In genomic region chr2:67234443-67234842, GRCh38 we compare ENCODE assay signal across 9 cellular contexts.
DNase-seq lines count a peak whose midpoint lies in the region; ATAC-seq and TF ChIP-seq lines count a peak whose summit lies in the region.
"Had no signal": no experiment of that assay in that cellular context is flagged by ENCODE, and none has a peak within 500 bp of the region (broad histone marks: within the 10 kb centered on the region; RNA-seq: fewer than 3 reads in every experiment).

No MANE protein-coding gene starts in this region.

- H3K36me3 Mint-ChIP-seq in HFFc6 (ENCODE audit: low read depth) (no peaks in the 10 kb centered on the region), WTC11 (no peaks in the 10 kb centered on the region)

- H3K27me3 Mint-ChIP-seq in HFFc6 (ENCODE audit: insufficient read depth): no peaks in the 10 kb centered on the region
- H3K27me3 Mint-ChIP-seq in WTC11 (ENCODE audit: low read depth): no peaks in the 10 kb centered on the region

- TF ChIP-seq CTCF in AG09319 (IDR thresholded peaks at IDR 0.05; ENCODE audit: low read depth, low read length) (peak; percentile 63), HFFc6 (IDR thresholded peaks at IDR 0.05) (peak; percentile 78), WTC11 (IDR thresholded peaks at IDR 0.05) (no peak), kidney epithelial cell (IDR thresholded peaks at IDR 0.05; ENCODE audit: insufficient read depth, low read length, poor library complexity, severe bottlenecking) (peak; percentile 46), OCI-LY7 (conservative IDR thresholded peaks at IDR 0.05; ENCODE audit: low read length) (no peak)

- no peaks in the 10 kb centered on the region for H3K9me3 ChIP-seq in OCI-LY7 (ENCODE audit: low read length)

- no peaks in the 10 kb centered on the region for H3K27me3 ChIP-seq in kidney epithelial cell (ENCODE audit: control insufficient read depth, insufficient read depth, low read length)

- no peak overlapping the region for H2AFZ ChIP-seq in OCI-LY7 (ENCODE audit: low read length)

- intact Hi-C loops in OCI-LY7 (cut with micrococcal nuclease; ENCODE audit: unreplicated experiment): no loop called here

- no peaks in the 10 kb centered on the region for H3K79me2 ChIP-seq in OCI-LY7 (ENCODE audit: insufficient read depth, low read depth, low read length)

- POLR2A ChIA-PET in WTC11 (lab: Charles Lee): interaction anchor here (0.5 kb wide), 1 partner anchor 721 kb away, joined by 3 read pairs; no protein-coding TSS in a partner anchor
- POLR2A ChIA-PET in OCI-LY7 (lab: Charles Lee): interaction anchor here (1.4 kb wide), 1 partner anchor 13 kb away, joined by 3 read pairs; no protein-coding TSS in a partner anchor

- no peak overlapping the region for H3K27ac ChIP-seq in OCI-LY7 (ENCODE audit: low read depth, low read length, poor library complexity, severe bottlenecking)

- H4K20me1 ChIP-seq in OCI-LY7 (ENCODE audit: insufficient read depth, low read length): no peaks in the 10 kb centered on the region

- H3K4me1 ChIP-seq in OCI-LY7 (ENCODE audit: insufficient read depth, low read length, poor library complexity, severe bottlenecking): no peaks in the 10 kb centered on the region

- ATAC-seq in WTC11 (peak; percentile 95), GM18858 (IDR thresholded peaks at IDR 0.05; ENCODE audit: unreplicated experiment) (no peak), GM21381 (IDR thresholded peaks at IDR 0.05; ENCODE audit: unreplicated experiment) (no peak)
- ATAC-seq: left colon had no signal

- H3K27ac Mint-ChIP-seq in HFFc6 (no peak overlapping the region), WTC11 (no peak overlapping the region)

- H3K4me2 ChIP-seq in OCI-LY7 (ENCODE audit: low read length): no peak overlapping the region

- DNase-seq in AG09319 (ENCODE audit: extremely low read depth, low read depth) (peak; percentile 16), HFFc6 (peak; percentile 70), WTC11 (ENCODE audit: low spot score) (no peak), kidney epithelial cell (ENCODE audit: low read depth) (no peak), OCI-LY7 (ENCODE audit: low spot score) (no peak)
- no peak for DNase-seq in stimulated activated CD4-positive, alpha-beta T cell treated with anti-CD3 and anti-CD28 coated beads, Interleukin-12 subunit alpha, Interleukin-12 subunit beta, amount 100 ng/mL, for 4 hours
- DNase-seq: left colon had no signal

- H3K36me3 ChIP-seq in kidney epithelial cell (ENCODE audit: control insufficient read depth, insufficient read depth, low read length) (no peaks in the 10 kb centered on the region), OCI-LY7 (ENCODE audit: insufficient read depth, low read length) (no peaks in the 10 kb centered on the region)

- CTCF ChIA-PET in WTC11 (lab: Charles Lee) (interaction anchor here (0.8 to 1.4 kb wide), 4 partner anchors 16 to 658 kb away, joined by 3 to 4 read pairs (median 3); no protein-coding TSS in a partner anchor), OCI-LY7 (lab: Charles Lee; ENCODE audit: unreplicated experiment) (no interaction called here)

- no peaks in the 10 kb centered on the region for H3K4me1 Mint-ChIP-seq in HFFc6 (ENCODE audit: low read depth)
- H3K4me1 Mint-ChIP-seq in WTC11: no peaks in the 10 kb centered on the region

- H3K9me2 ChIP-seq in OCI-LY7 (ENCODE audit: insufficient read depth, low read length): no peaks in the 10 kb centered on the region

- H3K9me3 Mint-ChIP-seq in HFFc6 (no peaks in the 10 kb centered on the region), WTC11 (no peaks in the 10 kb centered on the region)

- no TSS peak for BruUV-seq in OCI-LY7 (replicated peaks; lab: Mats Ljungman, UMichigan)

- H3K4me3 Mint-ChIP-seq in HFFc6: no peak overlapping the region
- no peak overlapping the region for H3K4me3 Mint-ChIP-seq in WTC11

- H3K4me3 ChIP-seq in kidney epithelial cell (ENCODE audit: low read depth, low read length): no peak overlapping the region
- H3K4me3 ChIP-seq in OCI-LY7 (ENCODE audit: low read depth, low read length, poor library complexity, severe bottlenecking): no peak overlapping the region

TF ChIP-seq in WTC11, 78 proteins besides CTCF, POLR2A, EP300 and RAD21:
- TF ChIP-seq GTF2I (CRISPR knock-in tag; conservative IDR thresholded peaks at IDR 0.05) (no peak), NR2C2 (CRISPR knock-in tag; IDR thresholded peaks at IDR 0.05) (no peak), CDX4 (CRISPR knock-in tag; IDR thresholded peaks at IDR 0.05; ENCODE audit: borderline replicate concordance) (no peak), ZNF263 (CRISPR knock-in tag; IDR thresholded peaks at IDR 0.05; ENCODE audit: low read depth) (no peak), E2F4 (CRISPR knock-in tag; IDR thresholded peaks at IDR 0.05; ENCODE audit: borderline replicate concordance, low read depth) (no peak), SOX15 (CRISPR knock-in tag; IDR thresholded peaks at IDR 0.05) (no peak), ERG (CRISPR knock-in tag; IDR thresholded peaks at IDR 0.05) (no peak), ZNF121 (CRISPR knock-in tag; IDR thresholded peaks at IDR 0.05) (no peak), ZNF138 (CRISPR knock-in tag; conservative IDR thresholded peaks at IDR 0.05) (no peak), ZNF512 (CRISPR knock-in tag; IDR thresholded peaks at IDR 0.05; ENCODE audit: borderline replicate concordance) (no peak), ZNF317 (CRISPR knock-in tag; IDR thresholded peaks at IDR 0.05; ENCODE audit: borderline replicate concordance, low read depth) (no peak), EMX1 (CRISPR knock-in tag; IDR thresholded peaks at IDR 0.05) (no peak), RELA (CRISPR knock-in tag; IDR thresholded peaks at IDR 0.05; ENCODE audit: borderline replicate concordance) (no peak), RORB (CRISPR knock-in tag; IDR thresholded peaks at IDR 0.05) (no peak), SP1 (CRISPR knock-in tag; conservative IDR thresholded peaks at IDR 0.05) (no peak), ZBTB43 (CRISPR knock-in tag; IDR thresholded peaks at IDR 0.05) (no peak), ZNF396 (CRISPR knock-in tag; IDR thresholded peaks at IDR 0.05; ENCODE audit: borderline replicate concordance) (no peak), ELF4 (CRISPR knock-in tag; IDR thresholded peaks at IDR 0.05; ENCODE audit: low read depth) (no peak), TEAD1 (CRISPR knock-in tag; IDR thresholded peaks at IDR 0.05) (no peak)

Comparison
In these comparisons a context has a peak if more than half of its experiments do, and no peak if none do; other contexts are left out.
1. DNase-seq: peak in AG09319 (single experiment) and HFFc6 (single experiment); none in WTC11 (single experiment), kidney epithelial cell (single experiment), stimulated activated CD4-positive, alpha-beta T cell treated with anti-CD3 and anti-CD28 coated beads, Interleukin-12 subunit alpha, Interleukin-12 subunit beta, amount 100 ng/mL, for 4 hours (single experiment) and OCI-LY7 (single experiment).
2. CTCF ChIP-seq: peak in AG09319 (single experiment), HFFc6 (single experiment) and kidney epithelial cell (single experiment); none in WTC11 (single experiment) and OCI-LY7 (single experiment).